8 cellular contexts compared by ENCODE assay signal in genomic region chr5:75510417-75510835, GRCh38. TPM values are rescaled to one million over a fixed set of nuclear protein-coding genes. Genes with fewer than 3 reads are reported as not detected.
DNase-seq lines count a peak whose midpoint lies in the region; ATAC-seq and TF ChIP-seq lines count a peak whose summit lies in the region.

No MANE protein-coding gene starts in this region.

- peak overlapping the region; percentile 96 for H3K4me3 ChIP-seq in WERI-Rb-1 (ENCODE audit: low read depth, low read length)

- H3K36me3 ChIP-seq in WERI-Rb-1, result peaks cover 11% of the 10 kb centered on the region; the same call in 1 of the 2 replicates

- peaks cover 4% of the 10 kb centered on the region for H3K36me3 Mint-ChIP-seq in osteocyte (ENCODE audit: unreplicated experiment)

- H3K4me3 Mint-ChIP-seq in osteocyte (ENCODE audit: unreplicated experiment), result peak overlapping the region; percentile 99

- DNase-seq in DMS53 treated with DMSO at 0.1 percent for 48 hours (lab: John Stamatoyannopoulos, UW; ENCODE audit: unreplicated experiment) (peak; percentile 27), DMS53 (lab: John Stamatoyannopoulos, UW) (no peak), WERI-Rb-1 (no peak), foreskin keratinocyte (peak in 1 of 2 donors; percentile 29), osteocyte (ENCODE audit: extremely low spot score, unreplicated experiment) (no peak), superior temporal gyrus (ENCODE audit: extremely low spot score) (no peak), NCI-H2081 (lab: John Stamatoyannopoulos, UW) (no peak)

- H3K4me1 ChIP-seq in foreskin keratinocyte, result peaks cover 22% of the 10 kb centered on the region

- peaks cover 5% of the 10 kb centered on the region for H3K9me3 Mint-ChIP-seq in osteocyte (ENCODE audit: unreplicated experiment)

- no peak overlapping the region; the same call in 1 of the 2 replicates for H3K27ac ChIP-seq in WERI-Rb-1
- H3K27ac ChIP-seq in foreskin keratinocyte, result peak overlapping the region; percentile 63

- no peaks in the 10 kb centered on the region for H3K27me3 Mint-ChIP-seq in osteocyte (ENCODE audit: unreplicated experiment)

- ATAC-seq in HG03025 (IDR thresholded peaks at IDR 0.05; ENCODE audit: low FRiP score, unreplicated experiment), result peak; percentile 4
- ATAC-seq in foreskin keratinocyte, result peak; percentile 1

- no peak for TF ChIP-seq CTCF in WERI-Rb-1 (IDR thresholded peaks at IDR 0.05; ENCODE audit: low read depth, low read length)
- no peak for TF ChIP-seq CTCF in foreskin keratinocyte (conservative IDR thresholded peaks at IDR 0.05)
- TF ChIP-seq CTCF in osteocyte (IDR thresholded peaks at IDR 0.05), result no peak

- peak overlapping the region; percentile 98 for H3K27ac Mint-ChIP-seq in osteocyte (ENCODE audit: unreplicated experiment)

- H3K9me3 ChIP-seq in WERI-Rb-1 (ENCODE audit: severe bottlenecking), result no peaks in the 10 kb centered on the region

- H3K27me3 ChIP-seq in WERI-Rb-1 (ENCODE audit: insufficient read depth, low read depth, severe bottlenecking), result no peaks in the 10 kb centered on the region
- no peaks in the 10 kb centered on the region for H3K27me3 ChIP-seq in foreskin keratinocyte

- peaks cover 47% of the 10 kb centered on the region for H3K4me1 Mint-ChIP-seq in osteocyte (ENCODE audit: unreplicated experiment)

RNA-seq across cellular contexts. Expression of gene CERT1, which starts 1.0 kb away (rescaled TPM):
- 18.3 and 24.7 TPM in 2 replicates for total RNA-seq in foreskin keratinocyte
- polyA plus RNA-seq in foreskin keratinocyte, result 4.5 and 7.4 TPM in 2 replicates
- 33.1 and 36.5 TPM in 2 replicates for total RNA-seq in osteocyte

RNA-seq across cellular contexts. Expression of gene POLK, which starts 1.3 kb away (rescaled TPM):
- 20.1 and 20.8 TPM in 2 replicates for total RNA-seq in foreskin keratinocyte
- polyA plus RNA-seq in foreskin keratinocyte, result 2.3 and 2.9 TPM in 2 replicates
- total RNA-seq in osteocyte, result 28.9 and 32.7 TPM in 2 replicates
